Comparison of ENCODE assay signal across 9 cellular contexts in the genomic region with DNA sequence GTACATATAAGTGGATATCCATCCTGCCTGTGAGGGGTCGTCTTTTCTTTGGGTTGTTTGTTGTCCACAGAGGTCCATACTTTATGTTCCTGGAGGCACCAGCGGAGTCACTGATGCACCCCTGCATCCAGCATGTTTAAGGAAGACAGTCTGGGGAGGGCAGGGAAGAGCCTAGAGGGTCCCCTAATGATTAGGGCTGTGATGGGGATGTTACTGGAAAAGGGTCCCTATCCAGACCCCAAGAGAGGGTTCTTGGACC. TPM values are rescaled to one million over a fixed set of nuclear protein-coding genes. Genes with fewer than 3 reads are reported as not detected.
A peak's percentile ranks its signal among the peaks of the same experiment; 100 is the strongest.
DNase-seq lines count a peak whose midpoint lies in the region; ATAC-seq, FAIRE-seq and TF ChIP-seq lines count a peak whose summit lies in the region.
"Not testable (repeated sequence)": the region's sequence is repeated elsewhere in the genome, so short reads cannot be mapped to it uniquely, and the experiment has no call there.
"Had no signal": no experiment of that assay in that cellular context is flagged by ENCODE, and none has a peak within 500 bp of the region (broad histone marks: within the 10 kb centered on the region; RNA-seq: fewer than 3 reads in every experiment).

No MANE protein-coding gene starts in this region.

- not testable (repeated sequence) for H3K79me2 ChIP-seq in PC-3 (ENCODE audit: low read length); K562 (ENCODE audit: control insufficient read depth, insufficient read depth, low read length)

- TF ChIP-seq POLR2A in K562 (conservative IDR thresholded peaks at IDR 0.05) = peak; percentile 46; the same call in 1 of the 2 replicates

- intact Hi-C loops in A673 (cut with micrococcal nuclease; ENCODE audit: unreplicated experiment) = not testable (repeated sequence)
- intact Hi-C loops in PC-3 (cut with micrococcal nuclease) = loop anchor here (5.0 kb wide), 1 partner anchor 145 kb away; no protein-coding TSS in a partner anchor
- intact Hi-C loops in K562 (cut with micrococcal nuclease) = loop anchor here (5.0 kb wide), 1 partner anchor 145 kb away; no protein-coding TSS in a partner anchor
- intact Hi-C loops in naive thymus-derived CD4-positive, alpha-beta T cell (cut with micrococcal nuclease) = loop anchor here in 1 of 2 donors (10.0 kb wide), 1 partner anchor 1823 kb away; a partner anchor contains a TSS

- H3K9me1 ChIP-seq in K562 (ENCODE audit: control insufficient read depth, insufficient read depth, low read length) = not testable (repeated sequence)

- in situ Hi-C loops in HAP-1 (cut with MboI; ENCODE audit: low sequenced_read_pairs) = not testable (repeated sequence)
- in situ Hi-C loops in K562 (cut with MboI) = loop anchor here (10.0 to 25.0 kb wide), 3 partner anchors 137 to 780 kb away; no protein-coding TSS in a partner anchor

- CTCF ChIA-PET in A673 (lab: Charles Lee); activated CD8-positive, alpha-beta T cell treated with anti-CD3 and anti-CD28 coated beads, Interleukin-2, amount 10 ng/mL, durations not matched to agents 7 days and 5 days (lab: Charles Lee); K562 (lab: Yijun Ruan, JAX; ENCODE audit: low intra/inter-chr PET ratio); naive thymus-derived CD4-positive, alpha-beta T cell (lab: Charles Lee): not testable (repeated sequence)
- CTCF ChIA-PET in PC-3 (lab: Charles Lee) = interaction anchor here (1.0 kb wide), 1 partner anchor 42 kb away, joined by 3 read pairs; no protein-coding TSS in a partner anchor

- H3K36me3 ChIP-seq in A673 (ENCODE audit: insufficient read depth, low read length, poor library complexity, severe bottlenecking); HAP-1 (replicated peaks); PC-3 (ENCODE audit: low read depth, low read length); K562 (ENCODE audit: control insufficient read depth, insufficient read depth, low read length); naive thymus-derived CD4-positive, alpha-beta T cell (ENCODE audit: control insufficient read depth in 2 of 3, insufficient read depth in 3 of 3, low read length in 3 of 3): not testable (repeated sequence)

- H3K36me3 Mint-ChIP-seq in activated CD8-positive, alpha-beta T cell treated with anti-CD3 and anti-CD28 coated beads, Interleukin-2, amount 10 ng/mL, durations not matched to agents 7 days and 5 days (ENCODE audit: low read depth); naive thymus-derived CD4-positive, alpha-beta T cell; stimulated activated naive CD8-positive, alpha-beta T cell treated with anti-CD3 and anti-CD28 coated beads, Interleukin-15, Interleukin-2, amounts not matched to agents 100 ng/mL and 50 ng/mL, for 24 hours (ENCODE audit: low read depth): not testable (repeated sequence)

- not testable (repeated sequence) for H3K27ac ChIP-seq in A673 (ENCODE audit: low read depth, low read length, poor library complexity, severe bottlenecking); PC-3 (ENCODE audit: low read length); naive thymus-derived CD4-positive, alpha-beta T cell (ENCODE audit: low read depth, low read length)
- H3K27ac ChIP-seq in K562 (ENCODE audit: extremely low read depth, low read depth, low read length) = peak overlapping the region; percentile 100

- not testable (repeated sequence) for TF ChIP-seq CTCF in A673 (conservative IDR thresholded peaks at IDR 0.05; ENCODE audit: low read depth, low read length); PC-3 (conservative IDR thresholded peaks at IDR 0.05; ENCODE audit: low read depth, low read length); K562 (IDR thresholded peaks at IDR 0.05 in 2 of 3, conservative IDR thresholded peaks at IDR 0.05 in 1 of 3; ENCODE audit: insufficient read depth in 2 of 3, low read depth in 1 of 3, low read length in 3 of 3)

- H3K4me1 ChIP-seq in A673 (ENCODE audit: insufficient read depth, low read length, poor library complexity, severe bottlenecking); HAP-1; PC-3 (ENCODE audit: insufficient read depth, low read length); naive thymus-derived CD4-positive, alpha-beta T cell (ENCODE audit: control insufficient read depth in 2 of 2, insufficient read depth in 2 of 2, low read length in 2 of 2): not testable (repeated sequence)
- peaks cover 17% of the 10 kb centered on the region in 2 experiments; a peak in 4 of 5 replicates for H3K4me1 ChIP-seq in K562 (replicated peaks in 1 of 2; ENCODE audit: control insufficient read depth in 2 of 2, insufficient read depth in 2 of 2, low read length in 2 of 2)

- H3K4me3 ChIP-seq in A673 (ENCODE audit: low read depth, low read length, poor library complexity, severe bottlenecking) (peak overlapping the region; percentile 57), HAP-1 (peak overlapping the region; percentile 50), PC-3 (ENCODE audit: low read length) (peak overlapping the region; percentile 72; the same call in 1 of the 2 replicates), K562 (peak overlapping the region; percentile 55)
- H3K4me3 ChIP-seq in naive thymus-derived CD4-positive, alpha-beta T cell (ENCODE audit: low read length) = not testable (repeated sequence)

- POLR2A ChIA-PET in A673 (lab: Charles Lee; ENCODE audit: low non-redundant PET); PC-3 (lab: Charles Lee; ENCODE audit: unreplicated experiment): not testable (repeated sequence)
- POLR2A ChIA-PET in activated CD8-positive, alpha-beta T cell treated with anti-CD3 and anti-CD28 coated beads, Interleukin-2, amount 10 ng/mL, durations not matched to agents 7 days and 5 days (lab: Charles Lee) = interaction anchor here (1.6 kb wide), 1 partner anchor 43 kb away, joined by 8 read pairs; no protein-coding TSS in a partner anchor
- POLR2A ChIA-PET in K562 (lab: Yijun Ruan, JAX) = interaction anchor here (2.1 to 2.8 kb wide), 3 partner anchors 12 to 37 kb away, joined by 4 to 24 read pairs (median 10); no protein-coding TSS in a partner anchor
- POLR2A ChIA-PET in naive thymus-derived CD4-positive, alpha-beta T cell (lab: Charles Lee) = interaction anchor here (1.2 to 1.6 kb wide), 2 partner anchors 20 to 43 kb away, joined by 3 to 6 read pairs; no protein-coding TSS in a partner anchor

- H3K9me3 ChIP-seq in A673 (ENCODE audit: low read depth, low read length, poor library complexity, severe bottlenecking); HAP-1; PC-3 (ENCODE audit: low read length); K562 (replicated peaks; ENCODE audit: control insufficient read depth, insufficient read depth, low read depth, low read length); naive thymus-derived CD4-positive, alpha-beta T cell (ENCODE audit: control insufficient read depth in 2 of 3, low read length in 3 of 3): not testable (repeated sequence)

- H3K4me2 ChIP-seq in PC-3 (ENCODE audit: low read length) (peak overlapping the region; percentile 85), K562 (ENCODE audit: insufficient read depth, low read length) (peak overlapping the region; percentile 84)

- not testable (repeated sequence) for H2AFZ ChIP-seq in PC-3 (ENCODE audit: low read length)
- peak overlapping the region; percentile 99 for H2AFZ ChIP-seq in K562 (ENCODE audit: low read depth, low read length)

- H4K20me1 ChIP-seq in PC-3 (ENCODE audit: low read length); K562 (replicated peaks; ENCODE audit: control insufficient read depth, insufficient read depth, low read length): not testable (repeated sequence)

- H3F3A ChIP-seq in PC-3 (ENCODE audit: low read length, unreplicated experiment) = not testable (repeated sequence)

- H3K4me3 Mint-ChIP-seq in activated CD8-positive, alpha-beta T cell treated with anti-CD3 and anti-CD28 coated beads, Interleukin-2, amount 10 ng/mL, durations not matched to agents 7 days and 5 days = peak overlapping the region; percentile 98
- H3K4me3 Mint-ChIP-seq in naive thymus-derived CD4-positive, alpha-beta T cell = peak overlapping the region; percentile 95 to 99 (median 97)
- H3K4me3 Mint-ChIP-seq in stimulated activated naive CD8-positive, alpha-beta T cell treated with anti-CD3 and anti-CD28 coated beads, Interleukin-15, Interleukin-2, amounts not matched to agents 100 ng/mL and 50 ng/mL, for 24 hours = peak overlapping the region; percentile 97

- peaks cover 28% of the 10 kb centered on the region for H3K4me1 Mint-ChIP-seq in activated CD8-positive, alpha-beta T cell treated with anti-CD3 and anti-CD28 coated beads, Interleukin-2, amount 10 ng/mL, durations not matched to agents 7 days and 5 days (ENCODE audit: low read depth)
- peaks cover 5 to 29% (median 21%) of the 10 kb centered on the region in 7 donors for H3K4me1 Mint-ChIP-seq in naive thymus-derived CD4-positive, alpha-beta T cell
- peaks cover 26% of the 10 kb centered on the region for H3K4me1 Mint-ChIP-seq in stimulated activated naive CD8-positive, alpha-beta T cell treated with anti-CD3 and anti-CD28 coated beads, Interleukin-15, Interleukin-2, amounts not matched to agents 100 ng/mL and 50 ng/mL, for 24 hours (ENCODE audit: low read depth)

- 16% methylated on average over 2 of the region's 2 CpGs for WGBS in K562 (ENCODE audit: insufficient coverage, low coverage, missing lambda C conversion rate)

- not testable (repeated sequence) for H3K27me3 Mint-ChIP-seq in activated CD8-positive, alpha-beta T cell treated with anti-CD3 and anti-CD28 coated beads, Interleukin-2, amount 10 ng/mL, durations not matched to agents 7 days and 5 days (ENCODE audit: low read depth); naive thymus-derived CD4-positive, alpha-beta T cell; stimulated activated naive CD8-positive, alpha-beta T cell treated with anti-CD3 and anti-CD28 coated beads, Interleukin-15, Interleukin-2, amounts not matched to agents 100 ng/mL and 50 ng/mL, for 24 hours

- not testable (repeated sequence) for H3K9me2 ChIP-seq in PC-3 (replicated peaks; ENCODE audit: low read length)

- not testable (repeated sequence) for DNase-seq in A673 (ENCODE audit: low spot score); HAP-1 (ENCODE audit: low spot score in 2 of 2); PC-3; activated CD8-positive, alpha-beta T cell treated with anti-CD3 and anti-CD28 coated beads, Interleukin-2, amount 10 ng/mL, durations not matched to agents 7 days and 5 days; K562 (ENCODE audit: extremely low read depth in 1 of 4, low spot score in 3 of 4); naive thymus-derived CD4-positive, alpha-beta T cell
- DNase-seq in foreskin melanocyte = peak; percentile 13

- BruUV-seq in A673 (replicated peaks; lab: Mats Ljungman, UMichigan); PC-3 (replicated peaks; lab: Mats Ljungman, UMichigan); K562 (replicated peaks; lab: Mats Ljungman, UMichigan): not testable (repeated sequence)

- H3K9me3 Mint-ChIP-seq in activated CD8-positive, alpha-beta T cell treated with anti-CD3 and anti-CD28 coated beads, Interleukin-2, amount 10 ng/mL, durations not matched to agents 7 days and 5 days (ENCODE audit: insufficient read depth); naive thymus-derived CD4-positive, alpha-beta T cell; stimulated activated naive CD8-positive, alpha-beta T cell treated with anti-CD3 and anti-CD28 coated beads, Interleukin-15, Interleukin-2, amounts not matched to agents 100 ng/mL and 50 ng/mL, for 24 hours: not testable (repeated sequence)

- ATAC-seq in PC-3; activated CD8-positive, alpha-beta T cell treated with anti-CD3 and anti-CD28 coated beads, Interleukin-2, amount 10 ng/mL, durations not matched to agents 7 days and 5 days; K562; naive thymus-derived CD4-positive, alpha-beta T cell: not testable (repeated sequence)

- not testable (repeated sequence) for H3K9ac ChIP-seq in PC-3 (ENCODE audit: low read length)
- H3K9ac ChIP-seq in K562 (ENCODE audit: insufficient read depth in 1 of 2, low read depth in 2 of 2, low read length in 2 of 2) = peak overlapping the region; percentile 89 to 98; a peak in 3 of 4 replicates

- TF ChIP-seq RAD21 in K562 (CRISPR knock-in tag; conservative IDR thresholded peaks at IDR 0.05 in 1 of 2, IDR thresholded peaks at IDR 0.05 in 1 of 2) = not testable (repeated sequence)

- H3K27ac Mint-ChIP-seq in activated CD8-positive, alpha-beta T cell treated with anti-CD3 and anti-CD28 coated beads, Interleukin-2, amount 10 ng/mL, durations not matched to agents 7 days and 5 days = peak overlapping the region; percentile 99
- peak overlapping the region in 8 of 9 donors; percentile 48 to 100 (median 98) for H3K27ac Mint-ChIP-seq in naive thymus-derived CD4-positive, alpha-beta T cell
- peak overlapping the region; percentile 100 for H3K27ac Mint-ChIP-seq in stimulated activated naive CD8-positive, alpha-beta T cell treated with anti-CD3 and anti-CD28 coated beads, Interleukin-15, Interleukin-2, amounts not matched to agents 100 ng/mL and 50 ng/mL, for 24 hours

- not testable (repeated sequence) for TF ChIP-seq EP300 in K562 (IDR thresholded peaks at IDR 0.05; ENCODE audit: low read length)

- FAIRE-seq in K562 (lab: Jason Lieb, UNC) = not testable (repeated sequence)

- not testable (repeated sequence) for H3K27me3 ChIP-seq in A673 (replicated peaks; ENCODE audit: insufficient read depth, low read depth, low read length, poor library complexity); HAP-1 (ENCODE audit: low read depth); PC-3 (ENCODE audit: low read length); K562 (ENCODE audit: control insufficient read depth in 2 of 2, insufficient read depth in 2 of 2, low read length in 2 of 2); naive thymus-derived CD4-positive, alpha-beta T cell (ENCODE audit: control insufficient read depth in 2 of 2, insufficient read depth in 2 of 2, low read length in 2 of 2)

RNA-seq across cellular contexts. Expression of a gene that starts 1.4 kb away (rescaled TPM):
- total RNA-seq in A673 (2021) (10.9 and 11.4 TPM in 2 replicates), PC-3 (2014; rRNA removed) (122 TPM in 1 of 2 replicates, not detected in the other), K562 (2014; rRNA removed) (131 TPM in 1 of 2 replicates, not detected in the other), K562 (2014; rRNA removed; fragmentation: Illumina TruSeq; extraction: Trizol) (236 and 253 TPM in 2 replicates), K562 (2015; rRNA removed; fragmentation: Illumina TruSeq; extraction: Trizol) (169 and 170 TPM in 2 replicates), K562 (2021) (33.0 and 34.0 TPM in 2 replicates)
- 1 to 10 TPM; 4.5 to 7.0 TPM for total RNA-seq in activated CD8-positive, alpha-beta T cell treated with anti-CD3 and anti-CD28 coated beads, Interleukin-2, amount 10 ng/mL, durations not matched to agents 7 days and 5 days
- 96.1 TPM in 1 of 2 replicates, not detected in the other for total RNA-seq in K562 (2011; cell fraction: chromatin; rRNA removed; ENCODE audit: low replicate concordance)
- total RNA-seq in K562 (2011; cell fraction: nucleolus; rRNA removed) = 340 and 743 TPM in 2 replicates
- 584 and 1,519 TPM in 2 replicates for total RNA-seq in K562 (2011; cell fraction: nucleoplasm; rRNA removed)
- polyA plus RNA-seq in K562 (2011; rRNA removed) (20.4 and 169 TPM in 2 replicates), K562 (2014; fragmentation: Illumina TruSeq; extraction: Trizol) (not detected in 2 replicates), K562 (2014; fragmentation: Nextera tagmentation; extraction: Ambion mirVana) (1 to 10 TPM in 1 of 2 experiments, not detected in 1; 5.8 TPM), K562 (2014; rRNA removed) (not detected in 2 replicates)
- not detected in 2 replicates for polyA plus RNA-seq in K562 (2011; cell fraction: cytosol; rRNA removed)
- polyA plus RNA-seq in K562 (2011; cell fraction: nucleus; rRNA removed) = 27.2 and 46.0 TPM in 2 replicates
- not detected in 2 replicates for polyA plus RNA-seq in K562 (2012)
- 74.3 and 391 TPM in 2 replicates for polyA minus RNA-seq in K562 (2011; rRNA and poly(A)+ RNA removed)
- 45.0 and 202 TPM in 2 replicates for polyA minus RNA-seq in K562 (2011; cell fraction: cytosol; rRNA and poly(A)+ RNA removed)
- polyA minus RNA-seq in K562 (2011; cell fraction: nucleus; rRNA and poly(A)+ RNA removed) = 490 and 616 TPM in 2 replicates
- total RNA-seq in naive thymus-derived CD4-positive, alpha-beta T cell = 10 to 100 TPM in 3 of 5 experiments, not detected in 2; 14.5 to 28.7 (median 16.6) TPM
- polyA plus RNA-seq in naive thymus-derived CD4-positive, alpha-beta T cell = 10 to 100 TPM in 1 of 2 donors, not detected in 1; 12.4 TPM

RNA-seq across cellular contexts. Expression of a gene that starts 37.9 kb away (rescaled TPM):
- total RNA-seq in A673 (2021) (8.5 and 9.3 TPM in 2 replicates), PC-3 (2014; rRNA removed) (6.7 and 14.1 TPM in 2 replicates), K562 (2014; rRNA removed) (2.0 and 2.2 TPM in 2 replicates), K562 (2014; rRNA removed; fragmentation: Illumina TruSeq; extraction: Trizol) (4.3 and 4.7 TPM in 2 replicates), K562 (2015; rRNA removed; fragmentation: Illumina TruSeq; extraction: Trizol) (4.0 and 5.3 TPM in 2 replicates), K562 (2021) (1.9 and 2.0 TPM in 2 replicates)
- 10 to 100 TPM; 18.9 to 20.4 TPM for total RNA-seq in activated CD8-positive, alpha-beta T cell treated with anti-CD3 and anti-CD28 coated beads, Interleukin-2, amount 10 ng/mL, durations not matched to agents 7 days and 5 days
- 0.21 and 1.1 TPM in 2 replicates for total RNA-seq in K562 (2011; cell fraction: chromatin; rRNA removed; ENCODE audit: low replicate concordance)
- total RNA-seq in K562 (2011; cell fraction: nucleolus; rRNA removed) = 0.67 TPM in 1 of 2 replicates, not detected in the other
- 0.29 and 0.46 TPM in 2 replicates for total RNA-seq in K562 (2011; cell fraction: nucleoplasm; rRNA removed)
- polyA plus RNA-seq in K562 (2011; rRNA removed) (4.6 and 6.0 TPM in 2 replicates), K562 (2014; fragmentation: Illumina TruSeq; extraction: Trizol) (3.1 and 4.7 TPM in 2 replicates), K562 (2014; fragmentation: Nextera tagmentation; extraction: Ambion mirVana) (1 to 10 TPM; 2.1 TPM), K562 (2014; rRNA removed) (2.2 and 3.3 TPM in 2 replicates)
- 0.98 and 1.6 TPM in 2 replicates for polyA plus RNA-seq in K562 (2011; cell fraction: cytosol; rRNA removed)
- polyA plus RNA-seq in K562 (2011; cell fraction: nucleus; rRNA removed) = 1.3 and 1.7 TPM in 2 replicates
- polyA plus RNA-seq in K562 (2012) = 3.5 and 5.6 TPM in 2 replicates
- polyA minus RNA-seq in K562 (2011; rRNA and poly(A)+ RNA removed) = 2.2 and 2.7 TPM in 2 replicates
- 0.95 and 1.3 TPM in 2 replicates for polyA minus RNA-seq in K562 (2011; cell fraction: cytosol; rRNA and poly(A)+ RNA removed)
- polyA minus RNA-seq in K562 (2011; cell fraction: nucleus; rRNA and poly(A)+ RNA removed) = 0.54 and 0.89 TPM in 2 replicates
- 10 to 100 TPM in 4 of 5 experiments, 1 to 10 TPM in 1; 7.1 to 33.9 (median 29.3) TPM for total RNA-seq in naive thymus-derived CD4-positive, alpha-beta T cell
- polyA plus RNA-seq in naive thymus-derived CD4-positive, alpha-beta T cell = 10 to 100 TPM; 28.3 to 33.0 TPM

RNA-seq across cellular contexts. Expression of a gene that starts 49.9 kb away (rescaled TPM):
- total RNA-seq in A673 (2021) (not detected in 2 replicates), PC-3 (2014; rRNA removed) (not detected in 2 replicates), K562 (2014; rRNA removed) (not detected in 2 replicates), K562 (2014; rRNA removed; fragmentation: Illumina TruSeq; extraction: Trizol) (not detected in 2 replicates), K562 (2015; rRNA removed; fragmentation: Illumina TruSeq; extraction: Trizol) (not detected in 2 replicates), K562 (2021) (not detected in 2 replicates)
- not detected for total RNA-seq in activated CD8-positive, alpha-beta T cell treated with anti-CD3 and anti-CD28 coated beads, Interleukin-2, amount 10 ng/mL, durations not matched to agents 7 days and 5 days
- total RNA-seq in K562 (2011; cell fraction: chromatin; rRNA removed; ENCODE audit: low replicate concordance) = not detected in 2 replicates
- not detected in 2 replicates for total RNA-seq in K562 (2011; cell fraction: nucleolus; rRNA removed)
- not detected in 2 replicates for total RNA-seq in K562 (2011; cell fraction: nucleoplasm; rRNA removed)
- polyA plus RNA-seq in K562 (2011; rRNA removed) (not detected in 2 replicates), K562 (2014; fragmentation: Illumina TruSeq; extraction: Trizol) (not detected in 2 replicates), K562 (2014; fragmentation: Nextera tagmentation; extraction: Ambion mirVana) (not detected), K562 (2014; rRNA removed) (not detected in 2 replicates)
- polyA plus RNA-seq in K562 (2011; cell fraction: cytosol; rRNA removed) = not detected in 2 replicates
- polyA plus RNA-seq in K562 (2011; cell fraction: nucleus; rRNA removed) = not detected in 2 replicates
- polyA plus RNA-seq in K562 (2012) = not detected in 2 replicates
- not detected in 2 replicates for polyA minus RNA-seq in K562 (2011; rRNA and poly(A)+ RNA removed)
- not detected in 2 replicates for polyA minus RNA-seq in K562 (2011; cell fraction: cytosol; rRNA and poly(A)+ RNA removed)
- polyA minus RNA-seq in K562 (2011; cell fraction: nucleus; rRNA and poly(A)+ RNA removed) = not detected in 2 replicates
- total RNA-seq in naive thymus-derived CD4-positive, alpha-beta T cell = not detected
- polyA plus RNA-seq in naive thymus-derived CD4-positive, alpha-beta T cell = under 1 TPM; 0.15 to 0.21 TPM
- total RNA-seq: fibroblast of villous mesenchyme had no signal
